In genomic region chr3:144287001-144287400, GRCh38 we compare ENCODE assay signal across 21 cellular contexts.
"Had no signal": no experiment of that assay in that cellular context is flagged by ENCODE, and none has a peak within 500 bp of the region (broad histone marks: within the 10 kb centered on the region; RNA-seq: fewer than 3 reads in every experiment).

No MANE protein-coding gene starts in this region.

- DNase-seq: activated B cell treated with CpG ODN at 0.5 μM for 24 hours; activated CD4-positive, alpha-beta memory T cell treated with anti-CD3 and anti-CD28 coated beads for 36 hours; activated CD4-positive, alpha-beta T cell treated with anti-CD3 and anti-CD28 coated beads for 1 hour; activated CD4-positive, alpha-beta T cell treated with anti-CD3 and anti-CD28 coated beads, Interleukin-2, amount 10 ng/mL, durations not matched to agents 7 days and 5 days; activated gamma-delta T cell; activated naive CD4-positive, alpha-beta T cell treated with anti-CD3 and anti-CD28 coated beads for 36 hours; activated T-cell treated with anti-CD3 and anti-CD28 coated beads for 4 hours; activated T-cell treated with anti-CD3 and anti-CD28 coated beads, Interleukin-2, amount 50 U/mL, for 48 hours; amygdala; MG63; MV-4-11; NCI-H146; NCI-H187 treated with DMSO at 0.1 percent for 48 hours; NCI-H2081 treated with DMSO at 0.1 percent for 48 hours; NCI-H2171 treated with DMSO at 0.1 percent for 48 hours; NCI-H226; PC-3; SHP77 treated with DMSO at 0.1 percent for 48 hours; T-helper 17 cell; T-helper 9 cell had no signal

- H3K9me3 ChIP-seq: MG63 had no signal

- H3K27me3 ChIP-seq: MG63 had no signal

- H3K4me3 ChIP-seq: MG63 had no signal

- H3K36me3 ChIP-seq: MG63 had no signal

- ATAC-seq: activated T-helper 17 cell treated with anti-CD3 and anti-CD28 coated beads, Interleukin-2, amount 50 U/mL, for 72 hours; PC-3; T-helper 17 cell had no signal
